7 cellular contexts compared by ENCODE assay signal in genomic region chr2:112566508-112566907, GRCh38. TPM values are rescaled to one million over a fixed set of nuclear protein-coding genes. Genes with fewer than 3 reads are reported as not detected.
DNase-seq lines count a peak whose midpoint lies in the region; ATAC-seq, FAIRE-seq and TF ChIP-seq lines count a peak whose summit lies in the region.
"Not testable (repeated sequence)": the region's sequence is repeated elsewhere in the genome, so short reads cannot be mapped to it uniquely, and the experiment has no call there.

No MANE protein-coding gene starts in this region.

- intact Hi-C loops in GM12878 (cut with micrococcal nuclease; ENCODE audit: unreplicated experiment): loop anchor here (5.0 kb wide), 1 partner anchor 84 kb away; the partner anchor contains the start of gene TTL

- not testable (repeated sequence) for H2AFZ ChIP-seq in OCI-LY3 (ENCODE audit: low read depth, low read length); GM12878 (ENCODE audit: control insufficient read depth, low read depth, low read length)

- RAD21 ChIA-PET in GM12878 (lab: Charles Lee; ENCODE audit: unreplicated experiment): interaction anchor here (1.2 kb wide), 1 partner anchor 24 kb away, joined by 4 read pairs; no protein-coding TSS in a partner anchor

- peak; percentile 40 for ATAC-seq in GM18907 (IDR thresholded peaks at IDR 0.05; ENCODE audit: unreplicated experiment)
- peak; percentile 29 for ATAC-seq in GM19467 (IDR thresholded peaks at IDR 0.05; ENCODE audit: unreplicated experiment)
- peak; percentile 36 for ATAC-seq in HG02610 (IDR thresholded peaks at IDR 0.05; ENCODE audit: unreplicated experiment)
- ATAC-seq in HG02943 (IDR thresholded peaks at IDR 0.05; ENCODE audit: low read depth, unreplicated experiment): peak; percentile 29
- peak; percentile 10 for ATAC-seq in HG03159 (IDR thresholded peaks at IDR 0.05; ENCODE audit: unreplicated experiment)
- ATAC-seq in GM12878: peak; percentile 59

- POLR2A ChIA-PET in GM12878 (lab: Charles Lee): interaction anchor here (1.5 kb wide), 1 partner anchor 21 kb away, joined by 4 read pairs; no protein-coding TSS in a partner anchor

- H3K4me3 ChIP-seq in OCI-LY3 (ENCODE audit: low read length); GM12878: not testable (repeated sequence)

- peaks cover 10% of the 10 kb centered on the region for H3K4me1 ChIP-seq in OCI-LY3 (ENCODE audit: low read length)
- H3K4me1 ChIP-seq in GM12878 (ENCODE audit: control insufficient read depth, insufficient read depth, low read length): not testable (repeated sequence)

- in situ Hi-C loops in GM12878 (cut with MboI): not testable (repeated sequence)

- CTCF ChIA-PET in GM12878 (lab: Yijun Ruan, JAX): interaction anchor here (1.1 to 1.9 kb wide), 3 partner anchors 16 to 183 kb away, joined by 3 to 8 read pairs (median 5); no protein-coding TSS in a partner anchor

- TF ChIP-seq CTCF in OCI-LY3 (IDR thresholded peaks at IDR 0.05; ENCODE audit: low read depth, low read length); GM12878 (IDR thresholded peaks at IDR 0.05 in 2 of 3, conservative IDR thresholded peaks at IDR 0.05 in 1 of 3; ENCODE audit: control insufficient read depth in 2 of 3, extremely low read depth in 1 of 3, insufficient read depth in 1 of 3, low read depth in 3 of 3, low read length in 3 of 3): not testable (repeated sequence)

- TF ChIP-seq POLR2A in GM12878 (IDR thresholded peaks at IDR 0.05; ENCODE audit: low read depth, low read length): not testable (repeated sequence)

- 87% methylated on average over 5 of the region's 5 CpGs for WGBS in GM12878 (ENCODE audit: insufficient coverage, insufficient replicate concordance, low lambda C conversion rate, missing lambda C conversion rate)

- SMC1A ChIA-PET in GM12878 (lab: Charles Lee; ENCODE audit: uncharacterized antibody, unreplicated experiment): interaction anchor here (1.6 to 2.2 kb wide), 3 partner anchors 7 to 16 kb away, joined by 3 to 5 read pairs (median 4); no protein-coding TSS in a partner anchor

- H3K79me2 ChIP-seq in OCI-LY3 (ENCODE audit: low read length): peaks cover 13% of the 10 kb centered on the region
- H3K79me2 ChIP-seq in GM12878 (ENCODE audit: control insufficient read depth, insufficient read depth, low read length): not testable (repeated sequence)

- BruUV-seq in GM12878 (replicated peaks; lab: Mats Ljungman, UMichigan): not testable (repeated sequence)

- DNase-seq in GM12878 (ENCODE audit: low read depth, low spot score): not testable (repeated sequence)

- not testable (repeated sequence) for FAIRE-seq in GM12878 (lab: Jason Lieb, UNC)

- not testable (repeated sequence) for H3K9me3 ChIP-seq in OCI-LY3 (ENCODE audit: insufficient read depth, low read length); GM12878 (replicated peaks; ENCODE audit: control insufficient read depth, insufficient read depth, low read length)

- H4K20me1 ChIP-seq in OCI-LY3 (ENCODE audit: insufficient read depth, low read length); GM12878 (ENCODE audit: control insufficient read depth, insufficient read depth): not testable (repeated sequence)

- H3K36me3 ChIP-seq in OCI-LY3 (replicated peaks; ENCODE audit: low read depth, low read length) (peaks cover 61% of the 10 kb centered on the region), GM12878 (ENCODE audit: control insufficient read depth in 2 of 2, insufficient read depth in 2 of 2, low read length in 1 of 2) (peaks cover 8 to 34% of the 10 kb centered on the region in 2 experiments)

- TF ChIP-seq EP300 in GM12878 (IDR thresholded peaks at IDR 0.05; ENCODE audit: borderline replicate concordance in 1 of 2, control insufficient read depth in 1 of 2, low read depth in 2 of 2, low read length in 2 of 2): not testable (repeated sequence)

- H3K4me2 ChIP-seq in OCI-LY3 (ENCODE audit: low read length); GM12878 (ENCODE audit: control insufficient read depth, insufficient read depth): not testable (repeated sequence)

- not testable (repeated sequence) for H3K9ac ChIP-seq in OCI-LY3 (ENCODE audit: low read length); GM12878 (ENCODE audit: control insufficient read depth, insufficient read depth, low read length)

- peak overlapping the region; percentile 20 for H3K27ac ChIP-seq in OCI-LY3 (ENCODE audit: low read length)
- H3K27ac ChIP-seq in GM12878 (ENCODE audit: control insufficient read depth, insufficient read depth): not testable (repeated sequence)

- not testable (repeated sequence) for TF ChIP-seq RAD21 in GM12878 (IDR thresholded peaks at IDR 0.05; ENCODE audit: insufficient read depth, low read depth, low read length)

- not testable (repeated sequence) for H3K27me3 ChIP-seq in OCI-LY3 (ENCODE audit: low read depth, low read length); GM12878 (replicated peaks in 1 of 2; ENCODE audit: control insufficient read depth in 2 of 2, insufficient read depth in 2 of 2, low read length in 1 of 2)

RNA-seq across cellular contexts. Expression of gene CHCHD5, which starts 17.9 kb away (rescaled TPM):
- 9.8 and 9.9 TPM in 2 replicates for total RNA-seq in GM12878 (2013; cell fraction: nucleolus; rRNA removed)
- 25.7 and 37.2 TPM in 2 replicates for total RNA-seq in GM12878 (2014; rRNA removed)
- total RNA-seq in GM12878 (2014; rRNA removed; fragmentation: Illumina TruSeq; extraction: Trizol): 21.5 and 22.9 TPM in 2 replicates
- total RNA-seq in GM12878 (2021): 40.6 and 43.1 TPM in 2 replicates
- 46.5 TPM for polyA plus RNA-seq in GM12878 (2011; ENCODE audit: low read depth)
- polyA plus RNA-seq in GM12878 (2011; rRNA removed): 10.0 and 18.5 TPM in 2 replicates
- 40.1 and 40.5 TPM in 2 replicates for polyA plus RNA-seq in GM12878 (2011; cell fraction: cytosol; rRNA removed)
- 25.8 and 29.2 TPM in 2 replicates for polyA plus RNA-seq in GM12878 (2011; cell fraction: nucleus; rRNA removed)
- 52.2 and 53.0 TPM in 2 replicates for polyA plus RNA-seq in GM12878 (2012)
- polyA plus RNA-seq in GM12878 (2014; fragmentation: Illumina TruSeq; extraction: Trizol): 2.7 and 16.4 TPM in 2 replicates
- polyA plus RNA-seq in GM12878 (2014; fragmentation: Nextera tagmentation; extraction: Ambion mirVana): 10 to 100 TPM; 65.1 to 85.6 TPM
- 47.4 and 56.8 TPM in 2 replicates for polyA plus RNA-seq in GM12878 (2014; rRNA removed)
- 100 to 1,000 TPM; 104 to 118 TPM for polyA plus RNA-seq in GM12878 (2016; fragmentation: Nextera tagmentation; extraction: Ambion mirVana)
- 5.1 and 8.6 TPM in 2 replicates for polyA minus RNA-seq in GM12878 (2011; rRNA and poly(A)+ RNA removed)
- 2.8 and 6.3 TPM in 2 replicates for polyA minus RNA-seq in GM12878 (2011; cell fraction: cytosol; rRNA and poly(A)+ RNA removed)
- polyA minus RNA-seq in GM12878 (2011; cell fraction: nucleus; rRNA and poly(A)+ RNA removed): 3.5 and 5.1 TPM in 2 replicates

RNA-seq across cellular contexts. Expression of gene POLR1B, which starts 24.2 kb away (rescaled TPM):
- total RNA-seq in GM12878 (2013; cell fraction: nucleolus; rRNA removed): 43.8 and 53.7 TPM in 2 replicates
- total RNA-seq in GM12878 (2014; rRNA removed): 30.1 and 31.2 TPM in 2 replicates
- total RNA-seq in GM12878 (2014; rRNA removed; fragmentation: Illumina TruSeq; extraction: Trizol): 36.7 and 37.8 TPM in 2 replicates
- 45.1 and 55.8 TPM in 2 replicates for total RNA-seq in GM12878 (2021)
- polyA plus RNA-seq in GM12878 (2011; ENCODE audit: low read depth): 12.6 TPM
- 35.7 and 38.6 TPM in 2 replicates for polyA plus RNA-seq in GM12878 (2011; rRNA removed)
- polyA plus RNA-seq in GM12878 (2011; cell fraction: cytosol; rRNA removed): 28.7 and 33.2 TPM in 2 replicates
- polyA plus RNA-seq in GM12878 (2011; cell fraction: nucleus; rRNA removed): 21.1 and 36.1 TPM in 2 replicates
- 12.6 and 16.2 TPM in 2 replicates for polyA plus RNA-seq in GM12878 (2012)
- 33.6 and 37.9 TPM in 2 replicates for polyA plus RNA-seq in GM12878 (2014; fragmentation: Illumina TruSeq; extraction: Trizol)
- polyA plus RNA-seq in GM12878 (2014; fragmentation: Nextera tagmentation; extraction: Ambion mirVana): 10 to 100 TPM; 13.4 to 14.3 TPM
- polyA plus RNA-seq in GM12878 (2014; rRNA removed): 27.4 and 36.1 TPM in 2 replicates
- 10 to 100 TPM; 46.7 to 47.2 TPM for polyA plus RNA-seq in GM12878 (2016; fragmentation: Nextera tagmentation; extraction: Ambion mirVana)
- polyA minus RNA-seq in GM12878 (2011; rRNA and poly(A)+ RNA removed): 88.5 and 101 TPM in 2 replicates
- polyA minus RNA-seq in GM12878 (2011; cell fraction: cytosol; rRNA and poly(A)+ RNA removed): 32.0 and 36.5 TPM in 2 replicates
- 19.5 and 30.7 TPM in 2 replicates for polyA minus RNA-seq in GM12878 (2011; cell fraction: nucleus; rRNA and poly(A)+ RNA removed)
